In genomic region chr1:24150228-24151174, GRCh38 we compare ENCODE assay signal across 8 cellular contexts. TPM values are rescaled to one million over a fixed set of nuclear protein-coding genes. Genes with fewer than 3 reads are reported as not detected.
DNase-seq lines count a peak whose midpoint lies in the region; ATAC-seq and TF ChIP-seq lines count a peak whose summit lies in the region.

No MANE protein-coding gene starts in this region.

- H3K79me2 ChIP-seq in neural cell (replicated peaks; ENCODE audit: insufficient read depth, low read length), result no peaks in the 10 kb centered on the region

- peak; percentile 64 for ATAC-seq in GM18909 (IDR thresholded peaks at IDR 0.05; ENCODE audit: poor library complexity, unreplicated experiment)

- H2AFZ ChIP-seq in neural cell (ENCODE audit: low read depth, low read length), result peak overlapping the region; percentile 56

- H3K27ac ChIP-seq in 22Rv1 (peak overlapping the region; percentile 69), neural cell (ENCODE audit: low read length) (peak overlapping the region; percentile 49)

- H3F3A ChIP-seq in neural cell (ENCODE audit: insufficient read depth, low read length, poor library complexity, severe bottlenecking), result no peaks in the 10 kb centered on the region

- no peaks in the 10 kb centered on the region for H3K9me2 ChIP-seq in neural cell (ENCODE audit: insufficient read depth, low read length)

- peak overlapping the region; percentile 28 for H3K4me3 ChIP-seq in MG63
- no peak overlapping the region for H3K4me3 ChIP-seq in foreskin fibroblast (ENCODE audit: low read depth in 1 of 2, low read length in 2 of 2)
- H3K4me3 ChIP-seq in neural cell (ENCODE audit: low read length), result peak overlapping the region; percentile 53

- DNase-seq in MG63 (peak; percentile 87), SHP77 (lab: John Stamatoyannopoulos, UW) (peak; percentile 71 to 80), foreskin fibroblast (peak; percentile 58 to 87)
- DNase-seq in activated effector memory CD4-positive, alpha-beta T cell treated with anti-CD3 and anti-CD28 coated beads, Interleukin-2, amount 50 U/mL, for 16 hours, result peak; percentile 95
- DNase-seq in stimulated activated naive CD4-positive, alpha-beta T cell treated with Interleukin-2 at 50 U/mL for 16 hours (lab: John Stamatoyannopoulos, UW), result peak; percentile 78

- peak overlapping the region; percentile 51 for H3K9ac ChIP-seq in neural cell (ENCODE audit: low read length)

- TF ChIP-seq RAD21 in neural cell (conservative IDR thresholded peaks at IDR 0.05), result peak; percentile 61

- H3K9me3 ChIP-seq in MG63 (no peaks in the 10 kb centered on the region), neural cell (ENCODE audit: low read length) (no peaks in the 10 kb centered on the region)

- TF ChIP-seq CTCF in 22Rv1 (IDR thresholded peaks at IDR 0.05) (peak; percentile 95), foreskin fibroblast (IDR thresholded peaks at IDR 0.05; ENCODE audit: low read depth, low read length) (peak; percentile 77), neural cell (IDR thresholded peaks at IDR 0.05; ENCODE audit: poor library complexity, severe bottlenecking) (peak; percentile 81)

- no peaks in the 10 kb centered on the region for H4K20me1 ChIP-seq in neural cell (ENCODE audit: insufficient read depth)

- H3K4me2 ChIP-seq in neural cell (ENCODE audit: low read length), result no peak overlapping the region

- TF ChIP-seq EP300 in neural cell (conservative IDR thresholded peaks at IDR 0.05; ENCODE audit: poor library complexity, severe bottlenecking), result no peak

- H3K27me3 ChIP-seq in MG63 (no peaks in the 10 kb centered on the region), neural cell (ENCODE audit: insufficient read depth, low read depth, low read length) (peaks cover 2% of the 10 kb centered on the region)

- H3K36me3 ChIP-seq in MG63, result no peaks in the 10 kb centered on the region
- no peaks in the 10 kb centered on the region for H3K36me3 ChIP-seq in neural cell (ENCODE audit: insufficient read depth, low read length)

TF ChIP-seq in neural cell, 6 proteins besides CTCF, POLR2A, EP300 and RAD21:
- TF ChIP-seq SMC3 (conservative IDR thresholded peaks at IDR 0.05; ENCODE audit: poor library complexity) (peak; percentile 73), EZH2 (IDR thresholded peaks at IDR 0.05; ENCODE audit: borderline replicate concordance, insufficient read depth, low read length, poor library complexity, severe bottlenecking) (no peak), POLR2AphosphoS5 (IDR thresholded peaks at IDR 0.05) (peak; percentile 32), MXI1 (conservative IDR thresholded peaks at IDR 0.05; ENCODE audit: poor library complexity, severe bottlenecking) (peak; percentile 16), REST (IDR thresholded peaks at IDR 0.05; ENCODE audit: borderline replicate concordance) (no peak), TAF1 (IDR thresholded peaks at IDR 0.05; ENCODE audit: low read depth) (no peak)

RNA-seq across cellular contexts. Expression of gene IL22RA1, which starts 7.6 kb away (rescaled TPM):
- 0.86 TPM in 1 of 2 replicates, not detected in the other for total RNA-seq in MG63 (2014; rRNA removed; shearing (Covaris generic); ENCODE audit: low replicate concordance)
- polyA plus RNA-seq in neural cell, result not detected in 2 replicates
- polyA minus RNA-seq in neural cell, result not detected in 2 replicates

RNA-seq across cellular contexts. Expression of gene IFNLR1, which starts 36.6 kb away (rescaled TPM):
- total RNA-seq in MG63 (2014; rRNA removed; shearing (Covaris generic); ENCODE audit: low replicate concordance), result 0.25 and 0.36 TPM in 2 replicates
- 0.16 and 0.32 TPM in 2 replicates for polyA plus RNA-seq in neural cell
- polyA minus RNA-seq in neural cell, result 0.73 and 1.0 TPM in 2 replicates

RNA-seq across cellular contexts. Expression of gene MYOM3, which starts 38.6 kb away (rescaled TPM):
- 0.13 TPM in 1 of 2 replicates, not detected in the other for total RNA-seq in MG63 (2014; rRNA removed; shearing (Covaris generic); ENCODE audit: low replicate concordance)
- not detected in 2 replicates for polyA plus RNA-seq in neural cell
- polyA minus RNA-seq in neural cell, result not detected in 2 replicates

Comparison
In these comparisons a context has a peak if more than half of its experiments do, and no peak if none do; other contexts are left out.
1. H3K4me3 ChIP-seq: peak in MG63 (single experiment) and neural cell (single experiment); none in foreskin fibroblast (0 of 2).
2. Peak in every context shown above with its lines, with median percentiles within 50 percentile points of each other: CTCF ChIP-seq and DNase-seq.